In the genomic region with DNA sequence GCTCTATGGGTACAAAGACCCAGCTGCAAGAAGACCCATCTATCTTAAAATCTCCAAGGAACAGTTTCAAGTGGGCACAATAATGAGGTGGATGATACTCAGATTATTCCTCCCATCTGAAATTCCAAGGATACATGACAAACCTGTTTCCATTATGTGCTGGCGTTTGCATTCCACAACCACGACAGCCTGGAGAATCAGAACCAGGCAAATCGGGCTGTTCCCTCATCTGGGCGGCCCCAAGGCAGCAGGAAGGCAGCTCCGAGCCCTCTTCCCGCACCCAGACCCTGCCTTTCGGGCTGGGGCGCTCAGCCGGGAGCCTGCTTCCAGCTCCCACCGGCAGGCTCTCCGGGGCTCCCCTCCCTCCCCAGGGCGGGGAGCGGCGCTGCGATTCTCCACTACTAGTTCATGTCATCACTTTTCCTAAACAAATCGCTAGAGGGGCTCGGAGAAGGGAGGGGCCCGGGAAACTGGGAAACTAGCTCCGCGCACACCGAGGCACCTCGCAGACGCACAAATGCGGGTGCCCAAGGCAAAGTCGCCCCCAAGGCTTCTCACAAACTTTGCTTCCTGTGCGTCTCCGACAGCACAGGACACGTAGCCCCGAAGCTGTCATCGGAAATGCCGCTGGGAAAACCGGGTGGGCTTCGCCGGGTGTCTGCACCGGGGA, we compare ENCODE assay signal across 8 cellular contexts. TPM values are rescaled to one million over a fixed set of nuclear protein-coding genes. Genes with fewer than 3 reads are reported as not detected.
DNase-seq lines count a peak whose midpoint lies in the region; ATAC-seq and TF ChIP-seq lines count a peak whose summit lies in the region.

A gene (minus strand): TSS at position 350 of the 670 bp plus-strand sequence. CDS start 197 bp downstream, at position 153.

- H3K36me3 ChIP-seq in left ventricle myocardium inferior = peaks cover 3% of the 10 kb centered on the region
- H3K36me3 ChIP-seq in trophoblast cell (ENCODE audit: control insufficient read depth in 1 of 2, insufficient read depth in 2 of 2, low read length in 2 of 2) = no peaks in the 10 kb centered on the region

- H3K79me2 ChIP-seq in trophoblast cell (ENCODE audit: control insufficient read depth, insufficient read depth, low read length, poor library complexity) = peaks cover 2% of the 10 kb centered on the region

- H3K18ac ChIP-seq in trophoblast cell (ENCODE audit: low read length) = peak within 1 kb of the TSS; percentile 28

- peak within 1 kb of the TSS; percentile 61 for H2BK12ac ChIP-seq in trophoblast cell (ENCODE audit: low read length)

- peak within 1 kb of the TSS; percentile 67 for H3K9ac ChIP-seq in trophoblast cell (ENCODE audit: low read length)

- no peak within 1 kb of the TSS for H4K12ac ChIP-seq in trophoblast cell (ENCODE audit: low read depth, low read length)

- no peak within 1 kb of the TSS for H2AK5ac ChIP-seq in trophoblast cell (ENCODE audit: low read length)

- H3K23ac ChIP-seq in trophoblast cell (ENCODE audit: low read length) = peak within 1 kb of the TSS; percentile 89

- peak within 1 kb of the TSS; percentile 80 for H3K14ac ChIP-seq in trophoblast cell (ENCODE audit: low read length)

- H3K9me3 ChIP-seq in left ventricle myocardium inferior (replicated peaks) (peaks cover 3% of the 10 kb centered on the region), trophoblast cell (ENCODE audit: insufficient read depth, low read depth, low read length) (peaks cover 5% of the 10 kb centered on the region)

- intact Hi-C loops in left ventricle myocardium inferior (cut with micrococcal nuclease) = loop anchor here (5.0 kb wide), 1 partner anchor 75 kb away; no protein-coding TSS in a partner anchor

- no peak for TF ChIP-seq CTCF in left ventricle myocardium inferior (IDR thresholded peaks at IDR 0.05; ENCODE audit: borderline replicate concordance)

- H3K27ac ChIP-seq in adipose tissue (ENCODE audit: low read depth, low read length) (no peak within 1 kb of the TSS), left ventricle myocardium inferior (replicated peaks) (peak within 1 kb of the TSS; percentile 96), trophoblast cell (ENCODE audit: low read depth, low read length) (no peak within 1 kb of the TSS)

- H2BK120ac ChIP-seq in trophoblast cell (ENCODE audit: insufficient read depth, low read length, poor library complexity) = peak within 1 kb of the TSS; percentile 78

- peaks cover 15% of the 10 kb centered on the region for H3K79me1 ChIP-seq in trophoblast cell (ENCODE audit: low read length)

- H3K27me3 ChIP-seq in left ventricle myocardium inferior (ENCODE audit: low read depth) (no peaks in the 10 kb centered on the region), trophoblast cell (ENCODE audit: insufficient read depth, low read length) (peaks cover 6% of the 10 kb centered on the region)

- peak within 1 kb of the TSS; percentile 15 for H4K8ac ChIP-seq in trophoblast cell (ENCODE audit: low read depth, low read length)

- H2BK5ac ChIP-seq in trophoblast cell (ENCODE audit: low read depth, low read length, poor library complexity) = peak within 1 kb of the TSS; percentile 34

- H3K4me1 ChIP-seq in left ventricle myocardium inferior (peaks cover 60% of the 10 kb centered on the region), trophoblast cell (ENCODE audit: control insufficient read depth in 1 of 2, insufficient read depth in 2 of 2, low read length in 2 of 2) (peaks cover 11 to 19% of the 10 kb centered on the region in 2 experiments)

- H2AFZ ChIP-seq in trophoblast cell (ENCODE audit: insufficient read depth, low read length, poor library complexity) = peak within 1 kb of the TSS; percentile 57

- peak within 1 kb of the TSS; percentile 95 for H3K4me3 ChIP-seq in left ventricle myocardium inferior
- peak within 1 kb of the TSS; percentile 82 for H3K4me3 ChIP-seq in trophoblast cell (ENCODE audit: low read depth, low read length)

- ATAC-seq in GM18517 (IDR thresholded peaks at IDR 0.05; ENCODE audit: unreplicated experiment) = peak; percentile 5

- in situ Hi-C loops in ACHN (cut with HindIII; ENCODE audit: low pct_ligation_motif_present, low pct_unique_long_range_greater_than_20kb, low sequenced_read_pairs) = no loop called here

- H3K4ac ChIP-seq in trophoblast cell (ENCODE audit: low read depth, low read length) = peak within 1 kb of the TSS; percentile 28

- H3K4me2 ChIP-seq in trophoblast cell (ENCODE audit: low read length) = peak within 1 kb of the TSS; percentile 100

- peak; percentile 62 for DNase-seq in ACHN
- DNase-seq in LHCN-M2 (ENCODE audit: low read depth) = peak; percentile 59
- DNase-seq in left ventricle myocardium inferior = peak; percentile 49
- peak; percentile 69 to 89 for DNase-seq in trophoblast cell
- no peak for DNase-seq in NAMALWA (ENCODE audit: low spot score)
- no peak for DNase-seq in activated gamma-delta T cell treated with Interleukin-2 at 50 U/mL for 16 hours

- peak within 1 kb of the TSS; percentile 52 for H4K91ac ChIP-seq in trophoblast cell (ENCODE audit: low read depth, low read length)

- WGBS in adipose tissue, 3 donors = 0 to 4% (median 1%) methylated on average over 35 of the region's 35 CpGs
- WGBS in trophoblast cell (ENCODE audit: extremely low coverage, insufficient coverage, insufficient read length) = no CpG with 5 or more reads among the region's 35 CpGs

RNA-seq across cellular contexts. Expression of the gene that starts here (rescaled TPM):
- 197 and 206 TPM in 2 replicates for total RNA-seq in LHCN-M2 (2014; rRNA removed)
- polyA plus RNA-seq in LHCN-M2 (2012) = 221 TPM
- polyA plus RNA-seq in adipose tissue = 100 to 1,000 TPM in 1 of 3 donors, 10 to 100 TPM in 2; 21.7 to 137 (median 72.9) TPM
- 67.0 TPM for total RNA-seq in left ventricle myocardium inferior
- polyA plus RNA-seq in trophoblast cell (2013) = 8.0 and 9.2 TPM in 2 replicates

Comparison
In these comparisons a context has a peak if more than half of its experiments do, and no peak if none do; other contexts are left out.
1. DNase-seq: peak in ACHN (single experiment), LHCN-M2 (single experiment), left ventricle myocardium inferior (single experiment) and trophoblast cell (2 of 2); none in NAMALWA (single experiment) and activated gamma-delta T cell treated with Interleukin-2 at 50 U/mL for 16 hours (single experiment).